13 cellular contexts compared by ENCODE assay signal in genomic region chr1:55081188-55081904, GRCh38. TPM values are rescaled to one million over a fixed set of nuclear protein-coding genes. Genes with fewer than 3 reads are reported as not detected.
DNase-seq lines count a peak whose midpoint lies in the region; ATAC-seq and TF ChIP-seq lines count a peak whose summit lies in the region.
"Had no signal": no experiment of that assay in that cellular context is flagged by ENCODE, and none has a peak within 500 bp of the region (broad histone marks: within the 10 kb centered on the region; RNA-seq: fewer than 3 reads in every experiment).

No MANE protein-coding gene starts in this region.

- H3K4me2 ChIP-seq in GM23248 (ENCODE audit: unreplicated experiment), result no peak overlapping the region

- H2AFZ ChIP-seq in GM23248, result no peak overlapping the region

- TF ChIP-seq EP300 in esophagus muscularis mucosa (IDR thresholded peaks at IDR 0.05), result no peak

- DNase-seq in GM23248 (peak; percentile 82), RWPE2 (ENCODE audit: low spot score) (no peak), esophagus muscularis mucosa (ENCODE audit: extremely low spot score) (no peak), omental fat pad (ENCODE audit: low spot score) (no peak), erythroblast (lab: John Stamatoyannopoulos, UW) (no peak), right lobe of liver (no peak), caudate nucleus (lab: John Stamatoyannopoulos, UW) (no peak), NCI-H2107 treated with DMSO at 0.1 percent for 48 hours (lab: John Stamatoyannopoulos, UW; ENCODE audit: unreplicated experiment) (no peak)
- DNase-seq: activated CD4-positive, alpha-beta T cell treated with anti-CD3 and anti-CD28 coated beads, Interleukin-2, amount 50 U/mL, for 4 hours; DMS 273 treated with DMSO at 0.1 percent for 48 hours; gastrocnemius medialis; NCI-H510A had no signal

- intact Hi-C loops in esophagus muscularis mucosa (cut with DNase I) (no loop called here), right lobe of liver (cut with DNase I) (no loop called here)

- H3K9me2 ChIP-seq in GM23248 (ENCODE audit: insufficient read depth), result no peaks in the 10 kb centered on the region

- H3K4me1 ChIP-seq in GM23248 (ENCODE audit: insufficient read depth), result peaks cover 12% of the 10 kb centered on the region
- H3K4me1 ChIP-seq in RWPE2 (ENCODE audit: insufficient read depth, poor library complexity, severe bottlenecking), result peaks cover 6% of the 10 kb centered on the region
- H3K4me1 ChIP-seq in esophagus muscularis mucosa, result peaks cover 5 to 19% (median 16%) of the 10 kb centered on the region in 4 donors
- no peaks in the 10 kb centered on the region for H3K4me1 ChIP-seq in right lobe of liver
- H3K4me1 ChIP-seq: gastrocnemius medialis had no signal

- WGBS in GM23248 (ENCODE audit: low coverage in 1 of 2, low lambda C conversion rate in 2 of 2, missing lambda C conversion rate in 2 of 2), 2 experiments, result 46 to 49% methylated on average over 9 of the region's 9 CpGs
- WGBS in esophagus muscularis mucosa, result 61% methylated on average over 9 of the region's 9 CpGs
- 68% methylated on average over 9 of the region's 9 CpGs for WGBS in right lobe of liver (ENCODE audit: insufficient coverage, low coverage, low lambda C conversion rate, missing lambda C conversion rate)

- TF ChIP-seq CTCF in RWPE2 (IDR thresholded peaks at IDR 0.05; ENCODE audit: poor library complexity, severe bottlenecking) (no peak), esophagus muscularis mucosa (IDR thresholded peaks at IDR 0.05) (no peak), omental fat pad (IDR thresholded peaks at IDR 0.05) (no peak), right lobe of liver (IDR thresholded peaks at IDR 0.05) (no peak)

- TF ChIP-seq POLR2A in esophagus muscularis mucosa (IDR thresholded peaks at IDR 0.05; ENCODE audit: low read depth), result no peak
- no peak for TF ChIP-seq POLR2A in erythroblast (IDR thresholded peaks at IDR 0.05; ENCODE audit: low read length)
- no peak for TF ChIP-seq POLR2A in right lobe of liver (IDR thresholded peaks at IDR 0.05)

- H3K36me3 ChIP-seq in GM23248 (ENCODE audit: low read depth) (peaks cover 65% of the 10 kb centered on the region), RWPE2 (ENCODE audit: low read depth) (peaks cover 95% of the 10 kb centered on the region), esophagus muscularis mucosa (peaks cover 62 to 100% (median 87%) of the 10 kb centered on the region in 4 donors), right lobe of liver (peaks cover 4 to 91% (median 43%) of the 10 kb centered on the region in 4 donors)

- H3K9me3 ChIP-seq in GM23248 (ENCODE audit: low read depth), result no peaks in the 10 kb centered on the region
- H3K9me3 ChIP-seq in RWPE2 (ENCODE audit: severe bottlenecking), result no peaks in the 10 kb centered on the region
- no peaks in the 10 kb centered on the region for H3K9me3 ChIP-seq in esophagus muscularis mucosa
- no peaks in the 10 kb centered on the region for H3K9me3 ChIP-seq in right lobe of liver
- H3K9me3 ChIP-seq: gastrocnemius medialis had no signal

- H3F3A ChIP-seq in GM23248 (ENCODE audit: insufficient read depth), result peaks cover 18% of the 10 kb centered on the region; the same call in 1 of the 2 replicates

- H3K27ac ChIP-seq in GM23248 (peak overlapping the region; percentile 37; the same call in 1 of the 2 replicates), RWPE2 (ENCODE audit: poor library complexity, severe bottlenecking) (no peak overlapping the region), esophagus muscularis mucosa (replicated peaks in 1 of 4) (peak overlapping the region; percentile 5 to 35 (median 20)), right lobe of liver (no peak overlapping the region), caudate nucleus (ENCODE audit: low read depth, low read length) (no peak overlapping the region)
- H3K27ac ChIP-seq: gastrocnemius medialis had no signal

- H3K4me3 ChIP-seq in GM23248 (no peak overlapping the region), RWPE2 (ENCODE audit: severe bottlenecking) (no peak overlapping the region), esophagus muscularis mucosa (no peak overlapping the region), right lobe of liver (no peak overlapping the region)
- H3K4me3 ChIP-seq: gastrocnemius medialis had no signal

- H3K9ac ChIP-seq in GM23248, result no peak overlapping the region

- ATAC-seq in RWPE2 (ENCODE audit: low read depth), result peak; percentile 66; the same call in 1 of the 3 replicates
- ATAC-seq in omental fat pad (ENCODE audit: low FRiP score), result peak; percentile 80
- ATAC-seq in right lobe of liver, result no peak
- ATAC-seq: gastrocnemius medialis had no signal

- no peaks in the 10 kb centered on the region for H3K79me2 ChIP-seq in GM23248 (ENCODE audit: insufficient read depth)

- H4K20me1 ChIP-seq in GM23248 (ENCODE audit: insufficient read depth), result no peaks in the 10 kb centered on the region

- H3K27me3 ChIP-seq in GM23248 (replicated peaks; ENCODE audit: insufficient read depth), result no peaks in the 10 kb centered on the region
- no peaks in the 10 kb centered on the region for H3K27me3 ChIP-seq in RWPE2 (ENCODE audit: insufficient read depth, poor library complexity, severe bottlenecking)
- H3K27me3 ChIP-seq in esophagus muscularis mucosa, result no peaks in the 10 kb centered on the region
- no peaks in the 10 kb centered on the region for H3K27me3 ChIP-seq in right lobe of liver
- H3K27me3 ChIP-seq: gastrocnemius medialis had no signal

- in situ Hi-C loops in GM23248 (cut with MboI), result no loop called here

RNA-seq across cellular contexts. Expression of gene PCSK9, which starts 42.0 kb away (rescaled TPM):
- total RNA-seq in GM23248 (2014; rRNA removed; shearing (Covaris generic)), result 0.11 and 0.25 TPM in 2 replicates
- polyA plus RNA-seq in GM23248 (2016; fragmentation: Nextera tagmentation; extraction: Ambion mirVana), result 0.16 TPM in 2 replicates
- under 1 TPM in 2 of 4 donors, not detected in 2; 0.17 to 0.29 TPM for total RNA-seq in esophagus muscularis mucosa
- total RNA-seq in omental fat pad, result under 1 TPM; 0.56 to 0.95 (median 0.80) TPM
- total RNA-seq in right lobe of liver, result 10 to 100 TPM; 16.4 to 41.4 (median 31.3) TPM
- total RNA-seq: mononuclear cell had no signal

Comparison
In these comparisons a context has a peak if more than half of its experiments do, and no peak if none do; other contexts are left out.
1. H3K27ac ChIP-seq: peak in GM23248 (single experiment) and esophagus muscularis mucosa (4 of 4); none in RWPE2 (single experiment), right lobe of liver (0 of 3) and caudate nucleus (single experiment).
2. ATAC-seq: peak in RWPE2 (single experiment) and omental fat pad (single experiment); none in right lobe of liver (0 of 4).
3. RNA of gene PCSK9, which starts 42.0 kb away (total RNA-seq): 16.4 to 41.4 TPM in right lobe of liver; 0.56 to 0.95 TPM in omental fat pad, 0.17 to 0.29 TPM in esophagus muscularis mucosa and 0.11 to 0.25 TPM in GM23248; every median in the first group is over 4 times any median in the second.